ENCODE assay signal across 9 cellular contexts in the genomic region with DNA sequence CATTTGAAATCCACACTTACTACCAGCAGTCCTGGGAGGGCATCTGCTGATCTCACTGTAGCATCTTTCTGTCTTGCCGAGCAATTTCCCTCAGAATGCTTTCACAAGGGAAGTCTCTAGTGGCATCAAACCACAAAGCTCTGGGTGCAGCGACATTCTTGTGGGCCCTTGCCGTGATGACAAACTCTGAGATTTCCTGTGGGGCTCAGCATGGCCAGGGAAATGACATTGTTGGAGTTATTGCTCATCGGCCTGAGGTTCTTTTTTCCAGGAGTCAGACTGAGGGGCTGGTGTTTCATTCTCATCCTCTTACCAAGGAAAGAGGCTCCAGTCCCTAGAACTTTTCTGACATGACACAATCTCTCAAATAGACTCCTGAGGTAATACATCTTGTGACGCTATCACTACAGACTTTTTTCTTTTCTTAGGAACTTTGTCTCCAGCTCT. TPM values are rescaled to one million over a fixed set of nuclear protein-coding genes. Genes with fewer than 3 reads are reported as not detected.
DNase-seq lines count a peak whose midpoint lies in the region; ATAC-seq, FAIRE-seq and TF ChIP-seq lines count a peak whose summit lies in the region.
"Had no signal": no experiment of that assay in that cellular context is flagged by ENCODE, and none has a peak within 500 bp of the region (broad histone marks: within the 10 kb centered on the region; RNA-seq: fewer than 3 reads in every experiment).

No MANE protein-coding gene starts in this region.

- H3K27me3 ChIP-seq in BJ (ENCODE audit: control insufficient read depth, insufficient read depth, low read length), result no peaks in the 10 kb centered on the region
- no peaks in the 10 kb centered on the region for H3K27me3 ChIP-seq in left ventricle myocardium inferior (ENCODE audit: low read depth)
- H3K27me3 ChIP-seq in small intestine (ENCODE audit: control insufficient read depth in 2 of 2, insufficient read depth in 2 of 2, low read length in 2 of 2), result no peaks in the 10 kb centered on the region

- H3K36me3 ChIP-seq in BJ (ENCODE audit: control insufficient read depth, insufficient read depth, low read length) (no peaks in the 10 kb centered on the region; the same call in 1 of the 2 replicates), left ventricle myocardium inferior (peaks cover 12% of the 10 kb centered on the region), small intestine (ENCODE audit: control insufficient read depth in 2 of 2, insufficient read depth in 2 of 2, low read length in 2 of 2) (peaks cover 3 to 5% of the 10 kb centered on the region in 2 donors)

- FAIRE-seq in small intestine (lab: Jason Lieb, UNC), result no peak

- CTCF ChIA-PET in BJ (lab: Yijun Ruan, JAX), result interaction anchor here (23.5 kb wide), 1 partner anchor 94 kb away, joined by 813 read pairs; a partner anchor contains a TSS

- H3K9me3 ChIP-seq in left ventricle myocardium inferior (replicated peaks), result no peaks in the 10 kb centered on the region
- no peaks in the 10 kb centered on the region for H3K9me3 ChIP-seq in small intestine (ENCODE audit: control insufficient read depth, low read depth)

- DNase-seq in BJ (ENCODE audit: low read depth) (peak; percentile 84), NCI-H226 (peak; percentile 69), activated T-cell treated with anti-CD3 and anti-CD28 coated beads for 4 hours (peak; percentile 17), left ventricle myocardium inferior (no peak), NCI-H1436 (lab: John Stamatoyannopoulos, UW) (no peak), small intestine (no peak)
- peak; percentile 65 to 76 for DNase-seq in stimulated activated CD8-positive, alpha-beta memory T cell treated with anti-CD3 and anti-CD28 coated beads, Interleukin-15, amount 100 ng/mL, for 48 hours (ENCODE audit: low read depth in 2 of 2)

- POLR2A ChIA-PET in BJ (lab: Charles Lee), result interaction anchor here (0.6 kb wide), 2 partner anchors 38 to 504 kb away, joined by 3 to 6 read pairs; no protein-coding TSS in a partner anchor

- ATAC-seq in GM21619 (IDR thresholded peaks at IDR 0.05; ENCODE audit: unreplicated experiment), result peak; percentile 72

- H3K27ac ChIP-seq in left ventricle myocardium inferior (replicated peaks) (peak overlapping the region; percentile 44), small intestine (ENCODE audit: low read depth in 1 of 2, low read length in 1 of 2) (no peak overlapping the region)

- no peak for TF ChIP-seq CTCF in BJ (IDR thresholded peaks at IDR 0.05; ENCODE audit: insufficient read depth, low read depth, low read length)
- TF ChIP-seq CTCF in left ventricle myocardium inferior (IDR thresholded peaks at IDR 0.05; ENCODE audit: borderline replicate concordance), result no peak

- H3K4me1 ChIP-seq in left ventricle myocardium inferior (peaks cover 92% of the 10 kb centered on the region), small intestine (ENCODE audit: control insufficient read depth in 2 of 2, insufficient read depth in 1 of 2, low read depth in 1 of 2, low read length in 1 of 2) (peaks cover 4 to 10% of the 10 kb centered on the region in 2 donors)

- intact Hi-C loops in left ventricle myocardium inferior (cut with micrococcal nuclease), result no loop called here

- WGBS in small intestine, 3 donors, result 62 to 79% (median 64%) methylated on average over 5 of the region's 5 CpGs

- H3K4me3 ChIP-seq in BJ (ENCODE audit: low read depth, low read length) (no peak overlapping the region), left ventricle myocardium inferior (no peak overlapping the region), small intestine (ENCODE audit: low read depth in 1 of 2, low read length in 2 of 2) (no peak overlapping the region)
- H3K4me3 ChIP-seq: lung had no signal

RNA-seq across cellular contexts. Expression of a gene that starts 51.4 kb away (rescaled TPM):
- polyA plus RNA-seq in BJ (2011; rRNA removed), result 97.7 and 114 TPM in 2 replicates
- 44.6 and 66.8 TPM in 2 replicates for polyA minus RNA-seq in BJ (2011; rRNA and poly(A)+ RNA removed)
- total RNA-seq in left ventricle myocardium inferior, result 68.7 TPM
- polyA plus RNA-seq in small intestine, result 10 to 100 TPM; 66.0 to 73.1 (median 67.6) TPM

Comparison
In these comparisons a context has a peak if more than half of its experiments do, and no peak if none do; other contexts are left out.
1. DNase-seq: peak in BJ (single experiment), NCI-H226 (single experiment), activated T-cell treated with anti-CD3 and anti-CD28 coated beads for 4 hours (single experiment) and stimulated activated CD8-positive, alpha-beta memory T cell treated with anti-CD3 and anti-CD28 coated beads, Interleukin-15, amount 100 ng/mL, for 48 hours (2 of 2); none in left ventricle myocardium inferior (single experiment), NCI-H1436 (single experiment) and small intestine (single experiment).